ENCODE assay signal across 18 cellular contexts in the genomic region with DNA sequence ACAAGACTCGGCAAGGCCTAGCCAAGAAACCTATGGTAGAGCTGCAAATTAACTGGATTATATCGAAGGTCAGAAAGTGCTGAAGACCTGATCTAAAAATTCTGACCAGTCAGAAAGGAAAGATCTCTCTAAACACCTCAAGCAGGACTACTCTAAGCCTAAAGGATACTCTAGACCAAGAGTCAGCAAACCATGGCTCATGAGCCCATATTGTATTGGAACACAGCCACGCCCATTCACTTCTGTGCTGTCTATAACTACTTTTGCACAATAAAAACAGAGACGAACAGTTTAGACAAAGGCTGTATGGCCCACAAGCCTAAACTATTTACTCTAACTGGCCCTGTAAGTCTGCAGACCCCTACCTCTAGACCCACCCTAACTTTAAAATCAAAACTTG. TPM values are rescaled to one million over a fixed set of nuclear protein-coding genes. Genes with fewer than 3 reads are reported as not detected.
DNase-seq lines count a peak whose midpoint lies in the region; ATAC-seq lines count a peak whose summit lies in the region.
"Had no signal": no experiment of that assay in that cellular context is flagged by ENCODE, and none has a peak within 500 bp of the region (broad histone marks: within the 10 kb centered on the region; RNA-seq: fewer than 3 reads in every experiment).

No MANE protein-coding gene starts in this region.

- no peak overlapping the region for H3K4me3 Mint-ChIP-seq in CD4-positive, CD25-positive, alpha-beta regulatory T cell

- no peaks in the 10 kb centered on the region for H3K9me3 ChIP-seq in CD4-positive, CD25-positive, alpha-beta regulatory T cell (ENCODE audit: control insufficient read depth in 2 of 2, low read length in 2 of 2)
- H3K9me3 ChIP-seq in HAP-1 (no peaks in the 10 kb centered on the region), skeletal muscle satellite cell (replicated peaks; ENCODE audit: low read length) (no peaks in the 10 kb centered on the region)

- peaks cover 33 to 54% (median 51%) of the 10 kb centered on the region in 4 donors for H3K4me1 Mint-ChIP-seq in CD4-positive, CD25-positive, alpha-beta regulatory T cell

- peak overlapping the region; percentile 39 for H3K4me2 ChIP-seq in skeletal muscle satellite cell (ENCODE audit: low read length)
- H3K4me2 ChIP-seq: BLaER1 had no signal

- H3K9me3 Mint-ChIP-seq in CD4-positive, CD25-positive, alpha-beta regulatory T cell = peaks cover 0 to 10% (median 3%) of the 10 kb centered on the region in 7 donors

- H3K36me3 Mint-ChIP-seq in CD4-positive, CD25-positive, alpha-beta regulatory T cell = peaks cover 3% of the 10 kb centered on the region

- H3K27me3 ChIP-seq in CD4-positive, CD25-positive, alpha-beta regulatory T cell (ENCODE audit: control insufficient read depth, insufficient read depth, low read length) = no peaks in the 10 kb centered on the region
- no peaks in the 10 kb centered on the region for H3K27me3 ChIP-seq in HAP-1 (ENCODE audit: low read depth)
- H3K27me3 ChIP-seq in skeletal muscle satellite cell (ENCODE audit: control insufficient read depth, insufficient read depth, low read length) = no peaks in the 10 kb centered on the region
- H3K27me3 ChIP-seq: BLaER1 had no signal

- H3K9ac ChIP-seq in skeletal muscle satellite cell (ENCODE audit: low read depth, low read length) = no peak overlapping the region
- H3K9ac ChIP-seq: BLaER1 had no signal

- no peak for DNase-seq in CD4-positive, CD25-positive, alpha-beta regulatory T cell
- peak; percentile 36 to 38 for DNase-seq in HAP-1 (ENCODE audit: low spot score in 2 of 2)
- peak; percentile 23 for DNase-seq in cerebellar cortex (ENCODE audit: low spot score)
- DNase-seq in OCI-M1 (lab: John Stamatoyannopoulos, UW) = no peak
- no peak for DNase-seq in DMS53 treated with DMSO at 0.1 percent for 48 hours (lab: John Stamatoyannopoulos, UW; ENCODE audit: unreplicated experiment)
- DNase-seq: GF-D8, GOT3, KBM-7, NCI-H1417 treated with DMSO at 0.1 percent for 48 hours, NCI-H2029 treated with DMSO at 0.1 percent for 48 hours, NCI-H524, T-helper 1 cell had no signal

- no peak for ATAC-seq in CD4-positive, CD25-positive, alpha-beta regulatory T cell (ENCODE audit: low read depth in 2 of 2)
- ATAC-seq in HG03159 (IDR thresholded peaks at IDR 0.05; ENCODE audit: unreplicated experiment) = no peak
- ATAC-seq: Right ventricle myocardium inferior had no signal

- no peaks in the 10 kb centered on the region for H3K36me3 ChIP-seq in CD4-positive, CD25-positive, alpha-beta regulatory T cell (ENCODE audit: control insufficient read depth, insufficient read depth, low read length)
- H3K36me3 ChIP-seq in HAP-1 (replicated peaks) (0 out of 2 replicates have a peak, but pooled peaks cover 5% of the 10 kb centered on the region), skeletal muscle satellite cell (ENCODE audit: insufficient read depth, low read length) (peaks cover 27% of the 10 kb centered on the region)

- no peak overlapping the region for H3K4me3 ChIP-seq in CD4-positive, CD25-positive, alpha-beta regulatory T cell (ENCODE audit: low read depth, low read length)
- H3K4me3 ChIP-seq in HAP-1 (no peak overlapping the region), skeletal muscle satellite cell (ENCODE audit: low read length) (no peak overlapping the region)
- H3K4me3 ChIP-seq: BLaER1, SK-N-MC had no signal

- H3K27ac ChIP-seq in CD4-positive, CD25-positive, alpha-beta regulatory T cell (ENCODE audit: insufficient read depth, low read length, poor library complexity, severe bottlenecking) = no peak overlapping the region
- H3K27ac ChIP-seq: BLaER1, HL-60, SK-N-MC had no signal

- peak overlapping the region in 2 of 3 donors; percentile 16 to 78 for H3K27ac Mint-ChIP-seq in CD4-positive, CD25-positive, alpha-beta regulatory T cell

- H3K27me3 Mint-ChIP-seq in CD4-positive, CD25-positive, alpha-beta regulatory T cell = no peaks in the 10 kb centered on the region

- H3K4me1 ChIP-seq in CD4-positive, CD25-positive, alpha-beta regulatory T cell (ENCODE audit: control insufficient read depth, insufficient read depth, low read length, poor library complexity, severe bottlenecking) = peaks cover 36% of the 10 kb centered on the region
- H3K4me1 ChIP-seq in HAP-1 (peaks cover 13% of the 10 kb centered on the region; the same call in 1 of the 2 replicates), skeletal muscle satellite cell (ENCODE audit: control insufficient read depth, insufficient read depth, low read length) (peaks cover 66% of the 10 kb centered on the region)

- in situ Hi-C loops in HAP-1 (cut with MboI; ENCODE audit: low sequenced_read_pairs) = no loop called here

RNA-seq across cellular contexts. Expression of a gene that starts 18.7 kb away (rescaled TPM):
- total RNA-seq in CD4-positive, CD25-positive, alpha-beta regulatory T cell = 84.2 TPM
- polyA plus RNA-seq in CD4-positive, CD25-positive, alpha-beta regulatory T cell = 100 to 1,000 TPM in 3 of 4 donors, 10 to 100 TPM in 1; 98.0 to 151 (median 111) TPM
- total RNA-seq in skeletal muscle satellite cell (2012; rRNA removed) = 351 and 380 TPM in 2 replicates

Comparison
In these comparisons a context has a peak if more than half of its experiments do, and no peak if none do; other contexts are left out.
1. DNase-seq: peak in HAP-1 (2 of 2) and cerebellar cortex (single experiment); none in CD4-positive, CD25-positive, alpha-beta regulatory T cell (0 of 3), OCI-M1 (single experiment) and DMS53 treated with DMSO at 0.1 percent for 48 hours (single experiment).